Comparison of ENCODE assay signal across 18 cellular contexts in the genomic region with DNA sequence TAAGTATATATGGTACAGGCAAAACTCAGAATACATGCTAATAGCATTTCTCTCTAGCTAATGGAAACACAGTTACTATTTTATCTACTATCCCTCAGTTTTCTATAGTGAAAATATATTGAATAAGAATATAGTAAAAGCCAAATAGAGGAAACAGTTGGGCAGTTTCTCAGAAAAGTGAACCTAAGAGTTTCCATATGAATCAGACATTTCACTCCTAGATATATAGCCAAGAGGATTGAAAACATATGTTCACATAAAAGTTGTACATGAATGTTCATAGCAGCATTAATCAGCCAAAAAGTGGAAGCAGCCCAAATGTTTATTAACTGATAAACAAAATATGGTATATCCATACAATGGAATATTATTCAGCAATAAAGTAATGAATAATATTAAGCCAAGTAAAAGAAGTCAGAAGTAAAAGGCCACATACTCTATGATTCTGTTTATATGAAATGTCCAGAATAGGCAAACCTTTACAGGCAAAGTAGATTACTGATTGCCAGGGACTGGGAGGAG.
"Had no signal": no experiment of that assay in that cellular context is flagged by ENCODE, and none has a peak within 500 bp of the region (broad histone marks: within the 10 kb centered on the region; RNA-seq: fewer than 3 reads in every experiment).

No MANE protein-coding gene starts in this region.

- H3K9me3 Mint-ChIP-seq: effector memory CD8-positive, alpha-beta T cell had no signal

- ATAC-seq: effector memory CD8-positive, alpha-beta T cell; heart right ventricle; naive thymus-derived CD4-positive, alpha-beta T cell; sciatic nerve had no signal

- H3K27ac ChIP-seq: esophagus squamous epithelium, heart right ventricle, spleen had no signal

- H3K27me3 ChIP-seq: esophagus squamous epithelium, spleen had no signal

- H3K4me1 ChIP-seq: esophagus squamous epithelium, spleen had no signal

- H3K4me1 Mint-ChIP-seq: neural crest cell had no signal

- H3K27ac Mint-ChIP-seq: effector memory CD8-positive, alpha-beta T cell; naive thymus-derived CD4-positive, alpha-beta T cell had no signal

- H3K4me3 ChIP-seq: esophagus squamous epithelium, heart right ventricle, spleen had no signal

- DNase-seq: cortex of kidney; effector memory CD8-positive, alpha-beta T cell; esophagus squamous epithelium; foreskin melanocyte; heart right ventricle; hypothalamus; kidney glomerular epithelial cell; mesendoderm; naive thymus-derived CD4-positive, alpha-beta T cell; posterior cingulate gyrus; spleen; stimulated activated CD4-positive, alpha-beta T cell treated with anti-CD3 and anti-CD28 coated beads, Interleukin-15, amount 100 ng/mL, for 24 hours; stimulated activated CD4-positive, alpha-beta T cell treated with anti-CD3 and anti-CD28 coated beads, Interleukin-2, amount 100 ng/mL, for 24 hours; stimulated activated CD4-positive, alpha-beta T cell treated with anti-CD3 and anti-CD28 coated beads, Interleukin-4, amount 100 ng/mL, for 4 hours; stimulated activated naive CD4-positive, alpha-beta T cell treated with Interleukin-2 at 50 U/mL for 16 hours; trophoblast cell had no signal

- H3K4me3 Mint-ChIP-seq: effector memory CD8-positive, alpha-beta T cell; naive thymus-derived CD4-positive, alpha-beta T cell; neural crest cell had no signal

- H3K27me3 Mint-ChIP-seq: effector memory CD8-positive, alpha-beta T cell; naive thymus-derived CD4-positive, alpha-beta T cell had no signal

- H3K9me3 ChIP-seq: esophagus squamous epithelium had no signal
